Comparison of ENCODE assay signal across 26 cellular contexts in the genomic region with DNA sequence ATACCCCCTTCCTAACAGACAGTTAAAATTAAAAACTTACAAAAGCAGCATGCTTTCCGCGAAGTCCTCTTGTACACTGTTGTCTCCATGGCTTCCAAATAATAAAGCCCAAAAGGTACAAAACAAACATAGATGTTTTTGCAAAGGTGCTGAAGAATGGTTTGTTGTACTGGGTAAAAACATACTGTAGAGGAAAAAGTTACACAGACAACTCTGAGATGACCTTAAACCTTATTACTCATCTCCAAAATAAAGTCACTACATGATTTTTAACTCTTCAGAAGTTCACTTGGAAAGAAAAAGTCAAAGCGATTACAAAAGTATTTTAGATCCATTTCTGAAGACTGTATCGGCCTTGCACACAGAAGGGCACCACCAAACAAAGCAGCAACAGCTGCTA. TPM values are rescaled to one million over a fixed set of nuclear protein-coding genes. Genes with fewer than 3 reads are reported as not detected.
DNase-seq lines count a peak whose midpoint lies in the region; ATAC-seq, FAIRE-seq and TF ChIP-seq lines count a peak whose summit lies in the region.
"Had no signal": no experiment of that assay in that cellular context is flagged by ENCODE, and none has a peak within 500 bp of the region (broad histone marks: within the 10 kb centered on the region; RNA-seq: fewer than 3 reads in every experiment).

No MANE protein-coding gene starts in this region.

- peaks cover 16% of the 10 kb centered on the region for H3K79me2 ChIP-seq in K562 (ENCODE audit: control insufficient read depth, insufficient read depth, low read length)

- TF ChIP-seq POLR2A in K562 (conservative IDR thresholded peaks at IDR 0.05): no peak

- POLR2A ChIA-PET in K562 (lab: Yijun Ruan, JAX): no interaction called here

- H3K9ac ChIP-seq in K562 (ENCODE audit: insufficient read depth in 1 of 2, low read depth in 2 of 2, low read length in 2 of 2): no peak overlapping the region
- H3K9ac ChIP-seq: GM23248 had no signal

- peaks cover 55% of the 10 kb centered on the region for H3K36me3 ChIP-seq in K562 (ENCODE audit: control insufficient read depth, insufficient read depth, low read length)

- H3K4me1 ChIP-seq in K562 (replicated peaks in 1 of 2; ENCODE audit: control insufficient read depth in 2 of 2, insufficient read depth in 2 of 2, low read length in 2 of 2): 0 out of 5 replicates have a peak, but pooled peaks cover 0 to 4% of the 10 kb centered on the region in 2 experiments

- intact Hi-C loops in activated T-helper 1 cell treated with anti-CD3 and anti-CD28 coated beads, Interleukin-12 subunit alpha, Interleukin-12 subunit beta, Interleukin-2, Interleukin-4 antibody, amounts not matched to agents 30 ng/mL and 10 ng/mL and 1 ng/mL, durations not matched to agents 14 hours and 24 hours and 36 hours (cut with micrococcal nuclease): no loop called here
- intact Hi-C loops in K562 (cut with micrococcal nuclease): loop anchor here (10.0 kb wide), 1 partner anchor 204 kb away; no protein-coding TSS in a partner anchor

- H3K4me1 Mint-ChIP-seq in activated T-helper 1 cell treated with anti-CD3 and anti-CD28 coated beads, Interleukin-12 subunit alpha, Interleukin-12 subunit beta, Interleukin-2, Interleukin-4 antibody, amounts not matched to agents 30 ng/mL and 10 ng/mL and 1 ng/mL, durations not matched to agents 14 hours and 24 hours and 36 hours (ENCODE audit: low read depth): peaks cover 19% of the 10 kb centered on the region
- H3K4me1 Mint-ChIP-seq in stimulated activated naive B cell treated with anti-CD40 and anti-IgM and Interleukin-4, amounts not matched to agents 10 μg/mL and 1 μg/mL and 100 μg/mL, for 72 hours: peaks cover 16 to 31% of the 10 kb centered on the region in 2 donors

- BruUV-seq in K562 (replicated peaks; lab: Mats Ljungman, UMichigan): no TSS peak

- WGBS in K562 (ENCODE audit: insufficient coverage, low coverage, missing lambda C conversion rate): 98% methylated on average over 4 of the region's 4 CpGs

- FAIRE-seq in K562 (lab: Jason Lieb, UNC): peak; percentile 51
- FAIRE-seq: GM12892, HTR-8/SVneo had no signal

- no peak for DNase-seq in activated naive CD4-positive, alpha-beta T cell treated with anti-CD3 and anti-CD28 coated beads, Interleukin-2, amount 50 U/mL, for 72 hours (ENCODE audit: low spot score in 2 of 2)
- DNase-seq in activated naive CD4-positive, alpha-beta T cell treated with anti-CD3 and anti-CD28 coated beads, Interleukin-2, amount 50 U/mL, for 16 hours: no peak
- no peak for DNase-seq in activated T-helper 1 cell treated with anti-CD3 and anti-CD28 coated beads, Interleukin-12 subunit alpha, Interleukin-12 subunit beta, Interleukin-2, Interleukin-4 antibody, amounts not matched to agents 30 ng/mL and 10 ng/mL and 1 ng/mL, durations not matched to agents 14 hours and 24 hours and 36 hours (ENCODE audit: low spot score)
- no peak for DNase-seq in K562 (ENCODE audit: extremely low read depth in 1 of 4, low spot score in 3 of 4)
- no peak for DNase-seq in stimulated activated naive B cell treated with anti-CD40 and anti-IgM and Interleukin-4, amounts not matched to agents 10 μg/mL and 1 μg/mL and 100 μg/mL, for 72 hours
- DNase-seq: C1 segment of cervical spinal cord; CD8-positive, alpha-beta T cell; DMS153; DND-41; GM23248; H7; KBM-7; MG63; NCI-H1105 treated with DMSO at 0.1 percent for 48 hours; NCI-H2029; NCI-H446 treated with DMSO at 0.1 percent for 48 hours; NCI-H526; NCI-H82; NK-92 treated with Interleukin-12 subunit alpha and Interleukin-12 subunit beta, amount 100 ng/mL, for 24 hours; PC-3; SJCRH30 had no signal

- H3K4me3 ChIP-seq in K562: no peak overlapping the region
- H3K4me3 ChIP-seq: GM23248, MG63, SJCRH30 had no signal

- H3K9me3 Mint-ChIP-seq in activated naive CD4-positive, alpha-beta T cell treated with anti-CD3 and anti-CD28 coated beads, Interleukin-2, amount 50 U/mL, for 72 hours: no peaks in the 10 kb centered on the region
- no peaks in the 10 kb centered on the region for H3K9me3 Mint-ChIP-seq in activated T-helper 1 cell treated with anti-CD3 and anti-CD28 coated beads, Interleukin-12 subunit alpha, Interleukin-12 subunit beta, Interleukin-2, Interleukin-4 antibody, amounts not matched to agents 30 ng/mL and 10 ng/mL and 1 ng/mL, durations not matched to agents 14 hours and 24 hours and 36 hours
- no peaks in the 10 kb centered on the region for H3K9me3 Mint-ChIP-seq in stimulated activated naive B cell treated with anti-CD40 and anti-IgM and Interleukin-4, amounts not matched to agents 10 μg/mL and 1 μg/mL and 100 μg/mL, for 72 hours
- H3K9me3 Mint-ChIP-seq: CD8-positive, alpha-beta T cell had no signal

- no peak for TF ChIP-seq RAD21 in K562 (CRISPR knock-in tag; conservative IDR thresholded peaks at IDR 0.05 in 1 of 2, IDR thresholded peaks at IDR 0.05 in 1 of 2)

- no peaks in the 10 kb centered on the region for H3K9me1 ChIP-seq in K562 (ENCODE audit: control insufficient read depth, insufficient read depth, low read length)

- no peak for TF ChIP-seq EP300 in K562 (IDR thresholded peaks at IDR 0.05; ENCODE audit: low read length)

- in situ Hi-C loops in K562 (cut with MboI): no loop called here

- H3K4me3 Mint-ChIP-seq in activated T-helper 1 cell treated with anti-CD3 and anti-CD28 coated beads, Interleukin-12 subunit alpha, Interleukin-12 subunit beta, Interleukin-2, Interleukin-4 antibody, amounts not matched to agents 30 ng/mL and 10 ng/mL and 1 ng/mL, durations not matched to agents 14 hours and 24 hours and 36 hours: no peak overlapping the region
- no peak overlapping the region for H3K4me3 Mint-ChIP-seq in stimulated activated naive B cell treated with anti-CD40 and anti-IgM and Interleukin-4, amounts not matched to agents 10 μg/mL and 1 μg/mL and 100 μg/mL, for 72 hours
- H3K4me3 Mint-ChIP-seq: CD8-positive, alpha-beta T cell had no signal

- no peak overlapping the region for H3K4me2 ChIP-seq in K562 (ENCODE audit: insufficient read depth, low read length)

- no peak overlapping the region for H3K27ac ChIP-seq in K562 (ENCODE audit: extremely low read depth, low read depth, low read length)
- H3K27ac ChIP-seq: GM23248, SJCRH30 had no signal

- CTCF ChIA-PET in K562 (lab: Yijun Ruan, JAX; ENCODE audit: low intra/inter-chr PET ratio): no interaction called here

- peak overlapping the region; percentile 56 to 73 for H3K27ac Mint-ChIP-seq in activated naive CD4-positive, alpha-beta T cell treated with anti-CD3 and anti-CD28 coated beads, Interleukin-2, amount 50 U/mL, for 72 hours
- peak overlapping the region; percentile 76 for H3K27ac Mint-ChIP-seq in activated T-helper 1 cell treated with anti-CD3 and anti-CD28 coated beads, Interleukin-12 subunit alpha, Interleukin-12 subunit beta, Interleukin-2, Interleukin-4 antibody, amounts not matched to agents 30 ng/mL and 10 ng/mL and 1 ng/mL, durations not matched to agents 14 hours and 24 hours and 36 hours
- peak overlapping the region; percentile 59 for H3K27ac Mint-ChIP-seq in stimulated activated naive B cell treated with anti-CD40 and anti-IgM and Interleukin-4, amounts not matched to agents 10 μg/mL and 1 μg/mL and 100 μg/mL, for 72 hours
- H3K27ac Mint-ChIP-seq: CD8-positive, alpha-beta T cell had no signal

- no peaks in the 10 kb centered on the region for H3K9me3 ChIP-seq in K562 (replicated peaks; ENCODE audit: control insufficient read depth, insufficient read depth, low read depth, low read length)
- H3K9me3 ChIP-seq: MG63, SJCRH30 had no signal

- peak in 1 of 2 donors; percentile 80 for ATAC-seq in activated naive CD4-positive, alpha-beta T cell treated with anti-CD3 and anti-CD28 coated beads, Interleukin-2, amount 50 U/mL, for 72 hours
- ATAC-seq in K562 (no peak), GM18498 (IDR thresholded peaks at IDR 0.05; ENCODE audit: unreplicated experiment) (no peak), GM18868 (IDR thresholded peaks at IDR 0.05; ENCODE audit: unreplicated experiment) (no peak)
- ATAC-seq in stimulated activated naive B cell treated with anti-CD40 and anti-IgM and Interleukin-4, amounts not matched to agents 10 μg/mL and 1 μg/mL and 100 μg/mL, for 72 hours (replicated peaks): no peak
- ATAC-seq: CD8-positive, alpha-beta T cell; PC-3; SK-N-SH treated with all-trans-retinoic acid at 6 μM for 48 hours had no signal

- no peaks in the 10 kb centered on the region for H3K27me3 Mint-ChIP-seq in activated T-helper 1 cell treated with anti-CD3 and anti-CD28 coated beads, Interleukin-12 subunit alpha, Interleukin-12 subunit beta, Interleukin-2, Interleukin-4 antibody, amounts not matched to agents 30 ng/mL and 10 ng/mL and 1 ng/mL, durations not matched to agents 14 hours and 24 hours and 36 hours (ENCODE audit: insufficient read depth)
- no peaks in the 10 kb centered on the region for H3K27me3 Mint-ChIP-seq in stimulated activated naive B cell treated with anti-CD40 and anti-IgM and Interleukin-4, amounts not matched to agents 10 μg/mL and 1 μg/mL and 100 μg/mL, for 72 hours

- no peak overlapping the region for H2AFZ ChIP-seq in K562 (ENCODE audit: low read depth, low read length)
- H2AFZ ChIP-seq: GM23248 had no signal

- peaks cover 17 to 26% of the 10 kb centered on the region in 2 donors for H3K36me3 Mint-ChIP-seq in activated naive CD4-positive, alpha-beta T cell treated with anti-CD3 and anti-CD28 coated beads, Interleukin-2, amount 50 U/mL, for 72 hours
- H3K36me3 Mint-ChIP-seq in activated T-helper 1 cell treated with anti-CD3 and anti-CD28 coated beads, Interleukin-12 subunit alpha, Interleukin-12 subunit beta, Interleukin-2, Interleukin-4 antibody, amounts not matched to agents 30 ng/mL and 10 ng/mL and 1 ng/mL, durations not matched to agents 14 hours and 24 hours and 36 hours (ENCODE audit: low read depth): peaks cover 26% of the 10 kb centered on the region
- H3K36me3 Mint-ChIP-seq in stimulated activated naive B cell treated with anti-CD40 and anti-IgM and Interleukin-4, amounts not matched to agents 10 μg/mL and 1 μg/mL and 100 μg/mL, for 72 hours: peaks cover 39 to 46% of the 10 kb centered on the region in 2 donors

- H3K27me3 ChIP-seq in K562 (ENCODE audit: control insufficient read depth in 2 of 2, insufficient read depth in 2 of 2, low read length in 2 of 2): no peaks in the 10 kb centered on the region
- H3K27me3 ChIP-seq: MG63, SJCRH30 had no signal

- no peak for TF ChIP-seq CTCF in K562 (IDR thresholded peaks at IDR 0.05 in 2 of 3, conservative IDR thresholded peaks at IDR 0.05 in 1 of 3; ENCODE audit: insufficient read depth in 2 of 3, low read depth in 1 of 3, low read length in 3 of 3)

- H4K20me1 ChIP-seq in K562 (replicated peaks; ENCODE audit: control insufficient read depth, insufficient read depth, low read length): no peaks in the 10 kb centered on the region

RNA-seq across cellular contexts. Expression of a gene that starts 6.1 kb away (rescaled TPM):
- total RNA-seq in activated naive CD4-positive, alpha-beta T cell treated with anti-CD3 and anti-CD28 coated beads, Interleukin-2, amount 50 U/mL, for 72 hours: 10 to 100 TPM; 28.1 to 29.1 TPM
- 29.0 and 30.4 TPM in 2 replicates for total RNA-seq in activated T-helper 1 cell treated with anti-CD3 and anti-CD28 coated beads, Interleukin-12 subunit alpha, Interleukin-12 subunit beta, Interleukin-2, Interleukin-4 antibody, amounts not matched to agents 30 ng/mL and 10 ng/mL and 1 ng/mL, durations not matched to agents 14 hours and 24 hours and 36 hours
- total RNA-seq in K562 (2011; cell fraction: chromatin; rRNA removed; ENCODE audit: low replicate concordance): 83.3 and 173 TPM in 2 replicates
- 52.5 and 55.1 TPM in 2 replicates for total RNA-seq in K562 (2011; cell fraction: nucleolus; rRNA removed)
- 101 and 197 TPM in 2 replicates for total RNA-seq in K562 (2011; cell fraction: nucleoplasm; rRNA removed)
- 26.4 and 27.6 TPM in 2 replicates for total RNA-seq in K562 (2014; rRNA removed)
- total RNA-seq in K562 (2014; rRNA removed; fragmentation: Illumina TruSeq; extraction: Trizol): 46.4 and 52.4 TPM in 2 replicates
- total RNA-seq in K562 (2015; rRNA removed; fragmentation: Illumina TruSeq; extraction: Trizol): 44.9 and 45.5 TPM in 2 replicates
- 32.3 and 32.9 TPM in 2 replicates for total RNA-seq in K562 (2021)
- polyA plus RNA-seq in K562 (2011; rRNA removed): 36.8 and 50.7 TPM in 2 replicates
- 13.2 and 19.2 TPM in 2 replicates for polyA plus RNA-seq in K562 (2011; cell fraction: cytosol; rRNA removed)
- polyA plus RNA-seq in K562 (2011; cell fraction: nucleus; rRNA removed): 27.4 and 38.1 TPM in 2 replicates
- polyA plus RNA-seq in K562 (2012): 13.1 and 14.0 TPM in 2 replicates
- polyA plus RNA-seq in K562 (2014; fragmentation: Illumina TruSeq; extraction: Trizol): 28.6 and 30.5 TPM in 2 replicates
- 1 to 10 TPM; 4.9 to 7.4 TPM for polyA plus RNA-seq in K562 (2014; fragmentation: Nextera tagmentation; extraction: Ambion mirVana)
- polyA plus RNA-seq in K562 (2014; rRNA removed): 21.3 and 22.7 TPM in 2 replicates
- 77.0 and 85.0 TPM in 2 replicates for polyA minus RNA-seq in K562 (2011; rRNA and poly(A)+ RNA removed)
- polyA minus RNA-seq in K562 (2011; cell fraction: cytosol; rRNA and poly(A)+ RNA removed): 31.1 and 45.5 TPM in 2 replicates
- 59.1 and 92.5 TPM in 2 replicates for polyA minus RNA-seq in K562 (2011; cell fraction: nucleus; rRNA and poly(A)+ RNA removed)
